12 cellular contexts compared by ENCODE assay signal in the genomic region with DNA sequence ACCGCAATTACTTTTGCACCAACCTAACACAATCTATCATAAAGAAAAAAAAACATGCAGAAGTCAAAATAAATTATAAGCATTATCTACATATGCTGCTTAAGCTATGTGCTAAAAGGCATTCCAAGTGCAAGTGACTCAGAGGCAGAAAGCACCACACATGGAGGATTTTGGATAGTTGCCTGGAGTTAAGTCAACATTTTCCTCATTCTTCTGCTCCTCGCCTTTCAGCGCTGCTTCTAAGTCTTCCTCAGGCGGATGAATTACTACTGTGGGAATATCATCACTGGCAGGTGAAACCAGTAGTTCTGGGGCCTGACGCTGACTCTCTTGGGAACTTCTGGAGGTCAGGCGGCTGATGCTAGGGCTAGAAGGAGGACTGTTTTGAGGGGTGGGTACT. TPM values are rescaled to one million over a fixed set of nuclear protein-coding genes. Genes with fewer than 3 reads are reported as not detected.
DNase-seq lines count a peak whose midpoint lies in the region; ATAC-seq and TF ChIP-seq lines count a peak whose summit lies in the region.
"Had no signal": no experiment of that assay in that cellular context is flagged by ENCODE, and none has a peak within 500 bp of the region (broad histone marks: within the 10 kb centered on the region; RNA-seq: fewer than 3 reads in every experiment).

No MANE protein-coding gene starts in this region.

- H3K4me3 ChIP-seq in AG10803 (ENCODE audit: low read length) (no peak overlapping the region), epithelial cell of proximal tubule (ENCODE audit: low read depth, low read length) (no peak overlapping the region)
- H3K4me3 ChIP-seq: SK-N-MC had no signal

- no peaks in the 10 kb centered on the region for H3K4me1 Mint-ChIP-seq in activated CD8-positive, alpha-beta T cell treated with anti-CD3 and anti-CD28 coated beads for 36 hours (ENCODE audit: low read depth)

- DNase-seq in AG10803 (ENCODE audit: low read depth) = peak; percentile 99
- DNase-seq in NCI-H446 treated with DMSO at 0.1 percent for 48 hours (lab: John Stamatoyannopoulos, UW) = peak; percentile 75
- peak; percentile 89 for DNase-seq in epithelial cell of proximal tubule (ENCODE audit: low read depth)
- DNase-seq in myocyte (ENCODE audit: low read depth) = peak; percentile 75
- DNase-seq in Kasumi-1 (lab: John Stamatoyannopoulos, UW) = no peak
- no peak for DNase-seq in activated CD8-positive, alpha-beta T cell treated with anti-CD3 and anti-CD28 coated beads for 36 hours
- no peak for DNase-seq in SIG-M5 treated with dmso at 0.1 percent for 504 hours (lab: John Stamatoyannopoulos, UW; ENCODE audit: unreplicated experiment)
- DNase-seq: activated effector memory CD4-positive, alpha-beta T cell treated with Interleukin-2 at 50 U/mL for 16 hours; DND-41; stimulated activated CD4-positive, alpha-beta T cell treated with anti-CD3 and anti-CD28 coated beads, Interleukin-2, amount 100 ng/mL, for 24 hours had no signal

- no peak for TF ChIP-seq CTCF in AG10803 (conservative IDR thresholded peaks at IDR 0.05; ENCODE audit: low read length)
- TF ChIP-seq CTCF in epithelial cell of proximal tubule (conservative IDR thresholded peaks at IDR 0.05; ENCODE audit: low read depth, low read length) = no peak
- TF ChIP-seq CTCF in activated CD8-positive, alpha-beta T cell treated with anti-CD3 and anti-CD28 coated beads for 36 hours (IDR thresholded peaks at IDR 0.05) = no peak

- POLR2A ChIA-PET in activated CD8-positive, alpha-beta T cell treated with anti-CD3 and anti-CD28 coated beads for 36 hours (lab: Charles Lee) = interaction anchor here (0.6 kb wide), 1 partner anchor 74 kb away, joined by 3 read pairs; no protein-coding TSS in a partner anchor

- no peak for ATAC-seq in HG02623 (IDR thresholded peaks at IDR 0.05; ENCODE audit: unreplicated experiment)
- no peak for ATAC-seq in activated CD8-positive, alpha-beta T cell treated with anti-CD3 and anti-CD28 coated beads for 36 hours

- H3K27ac Mint-ChIP-seq in activated CD8-positive, alpha-beta T cell treated with anti-CD3 and anti-CD28 coated beads for 36 hours = no peak overlapping the region

- intact Hi-C loops in activated CD8-positive, alpha-beta T cell treated with anti-CD3 and anti-CD28 coated beads for 36 hours (cut with micrococcal nuclease) = no loop called here

- H3K27me3 Mint-ChIP-seq in activated CD8-positive, alpha-beta T cell treated with anti-CD3 and anti-CD28 coated beads for 36 hours = no peaks in the 10 kb centered on the region

- H3K36me3 Mint-ChIP-seq in activated CD8-positive, alpha-beta T cell treated with anti-CD3 and anti-CD28 coated beads for 36 hours (ENCODE audit: low read depth) = peaks cover 51% of the 10 kb centered on the region

- CTCF ChIA-PET in activated CD8-positive, alpha-beta T cell treated with anti-CD3 and anti-CD28 coated beads for 36 hours (lab: Charles Lee) = no interaction called here

- H3K4me3 Mint-ChIP-seq in activated CD8-positive, alpha-beta T cell treated with anti-CD3 and anti-CD28 coated beads for 36 hours = no peak overlapping the region

- H3K9me3 Mint-ChIP-seq in activated CD8-positive, alpha-beta T cell treated with anti-CD3 and anti-CD28 coated beads for 36 hours = no peaks in the 10 kb centered on the region

RNA-seq across cellular contexts. Expression of a gene that starts 53.1 kb away (rescaled TPM):
- total RNA-seq in epithelial cell of proximal tubule (36.0 and 74.0 TPM in 2 replicates), myocyte (61.3 and 91.7 TPM in 2 replicates)
- polyA plus RNA-seq in myocyte (2012) = 15.9 TPM
- 10 to 100 TPM; 48.0 to 48.8 TPM for total RNA-seq in activated CD8-positive, alpha-beta T cell treated with anti-CD3 and anti-CD28 coated beads for 36 hours

Comparison
In these comparisons a context has a peak if more than half of its experiments do, and no peak if none do; other contexts are left out.
1. DNase-seq: peak in AG10803 (single experiment), NCI-H446 treated with DMSO at 0.1 percent for 48 hours (single experiment), epithelial cell of proximal tubule (single experiment) and myocyte (single experiment); none in Kasumi-1 (0 of 2), activated CD8-positive, alpha-beta T cell treated with anti-CD3 and anti-CD28 coated beads for 36 hours (single experiment) and SIG-M5 treated with dmso at 0.1 percent for 504 hours (single experiment).